Comparison of ENCODE assay signal across 13 cellular contexts in genomic region chr3:42216302-42216701, GRCh38. TPM values are rescaled to one million over a fixed set of nuclear protein-coding genes. Genes with fewer than 3 reads are reported as not detected.
A peak's percentile ranks its signal among the peaks of the same experiment; 100 is the strongest.
DNase-seq lines count a peak whose midpoint lies in the region; ATAC-seq and TF ChIP-seq lines count a peak whose summit lies in the region.
"Had no signal": no experiment of that assay in that cellular context is flagged by ENCODE, and none has a peak within 500 bp of the region (broad histone marks: within the 10 kb centered on the region; RNA-seq: fewer than 3 reads in every experiment).

No MANE protein-coding gene starts in this region.

- ATAC-seq in SK-N-SH treated with all-trans-retinoic acid at 6 μM for 48 hours (no peak), GM21447 (IDR thresholded peaks at IDR 0.05; ENCODE audit: unreplicated experiment) (peak; percentile 65), HG03354 (IDR thresholded peaks at IDR 0.05; ENCODE audit: poor library complexity, severe bottlenecking, unreplicated experiment) (peak; percentile 72), naive B cell (ENCODE audit: low read depth in 2 of 2) (no peak)

- 100% methylated on average over 3 of the region's 4 CpGs for WGBS in SK-N-SH (ENCODE audit: low lambda C conversion rate)

- no peak overlapping the region for H2AFZ ChIP-seq in SK-N-SH (ENCODE audit: low read depth)

- no peaks in the 10 kb centered on the region for H3K27me3 ChIP-seq in SK-N-SH (ENCODE audit: insufficient read depth)
- H3K27me3 ChIP-seq: upper lobe of left lung had no signal

- no peaks in the 10 kb centered on the region for H3K9me3 Mint-ChIP-seq in naive B cell

- H3K4me2 ChIP-seq in SK-N-SH = 0 out of 2 replicates have a peak overlapping the region, but pooled peaks have one; percentile 33

- no peak overlapping the region for H3K9ac ChIP-seq in SK-N-SH

- no peak for TF ChIP-seq EP300 in SK-N-SH (IDR thresholded peaks at IDR 0.05; ENCODE audit: borderline replicate concordance in 1 of 2, low read depth in 1 of 2, low read length in 1 of 2)

- H3K4me1 Mint-ChIP-seq in naive B cell = peaks cover 53 to 66% (median 64%) of the 10 kb centered on the region in 3 donors

- in situ Hi-C loops in GM13976 (cut with MboI; ENCODE audit: low sequenced_read_pairs, unreplicated experiment) = loop anchor here (5.0 kb wide), 1 partner anchor 99 kb away; no protein-coding TSS in a partner anchor

- peak overlapping the region in 1 of 2 experiments; percentile 57; a peak in 1 of 4 replicates for H3K27ac ChIP-seq in SK-N-SH (ENCODE audit: low read depth in 2 of 2, low read length in 1 of 2)
- H3K27ac ChIP-seq: upper lobe of left lung had no signal

- no peak overlapping the region for H3K4me3 ChIP-seq in SK-N-SH (ENCODE audit: low read depth in 2 of 2, low read length in 1 of 2)
- H3K4me3 ChIP-seq: upper lobe of left lung had no signal

- CTCF ChIA-PET in SK-N-SH (lab: Yijun Ruan, JAX) = no interaction called here

- peak overlapping the region; percentile 22 to 90 (median 74) for H3K27ac Mint-ChIP-seq in naive B cell

- TF ChIP-seq RAD21 in SK-N-SH (IDR thresholded peaks at IDR 0.05; ENCODE audit: low read length) = no peak

- POLR2A ChIA-PET in SK-N-SH (lab: Yijun Ruan, JAX) = no interaction called here

- no peaks in the 10 kb centered on the region for H3K79me2 ChIP-seq in SK-N-SH (ENCODE audit: insufficient read depth)

- no peaks in the 10 kb centered on the region for H3K9me2 ChIP-seq in SK-N-SH

- no peaks in the 10 kb centered on the region for H3K9me3 ChIP-seq in SK-N-SH
- H3K9me3 ChIP-seq: upper lobe of left lung had no signal

- peak overlapping the region; percentile 39 to 80 (median 63) for H3K4me3 Mint-ChIP-seq in naive B cell

- no peaks in the 10 kb centered on the region for H3K27me3 Mint-ChIP-seq in naive B cell

- H3K36me3 Mint-ChIP-seq in naive B cell = peaks cover 9 to 12% of the 10 kb centered on the region in 2 donors

- H3K36me3 ChIP-seq in SK-N-SH (replicated peaks in 1 of 2; ENCODE audit: control insufficient read depth in 1 of 2, insufficient read depth in 2 of 2, low read length in 1 of 2) = peaks cover 0 to 13% of the 10 kb centered on the region in 2 experiments

- DNase-seq in SK-N-SH (no peak), naive B cell (no peak), GM13976 (ENCODE audit: low spot score) (no peak), amygdala (lab: John Stamatoyannopoulos, UW) (no peak), globus pallidus (ENCODE audit: low spot score) (no peak)
- DNase-seq: 8988T; amniotic stem cell; NCI-H1105; stimulated activated CD4-positive, alpha-beta T cell treated with anti-CD3 and anti-CD28 coated beads, Interleukin-4, amount 100 ng/mL, for 1 hour; upper lobe of left lung had no signal

- no peaks in the 10 kb centered on the region for H4K20me1 ChIP-seq in SK-N-SH (ENCODE audit: insufficient read depth)

- no peaks in the 10 kb centered on the region; a peak in 1 of 4 replicates for H3K4me1 ChIP-seq in SK-N-SH (ENCODE audit: control insufficient read depth in 1 of 2, insufficient read depth in 2 of 2, low read depth in 1 of 2, low read length in 1 of 2)

- TF ChIP-seq CTCF in SK-N-SH (IDR thresholded peaks at IDR 0.05) (no peak), GM13976 (IDR thresholded peaks at IDR 0.05; ENCODE audit: borderline replicate concordance, control extremely low read depth, extremely low read depth, insufficient read depth, missing control alignments) (no peak)

- peaks cover 7% of the 10 kb centered on the region for H3F3A ChIP-seq in SK-N-SH (replicated peaks; ENCODE audit: insufficient read depth)

TF ChIP-seq in SK-N-SH, 30 proteins besides CTCF, POLR2A, EP300 and RAD21 (continues in another document):
- TF ChIP-seq POLR2AphosphoS5 (IDR thresholded peaks at IDR 0.05; ENCODE audit: low read depth, low read length) = no peak
- no peak for TF ChIP-seq MAX (IDR thresholded peaks at IDR 0.05; ENCODE audit: low read depth)
- no peak for TF ChIP-seq PBX3 (IDR thresholded peaks at IDR 0.05)
- TF ChIP-seq MEF2A (IDR thresholded peaks at IDR 0.05; ENCODE audit: borderline replicate concordance, low read depth) = no peak
- no peak for TF ChIP-seq EZH2phosphoT487 (IDR thresholded peaks at IDR 0.05; ENCODE audit: borderline replicate concordance, low read depth)
- TF ChIP-seq FOXM1 (IDR thresholded peaks at IDR 0.05; ENCODE audit: low read depth) = no peak
- no peak for TF ChIP-seq SMC3 (IDR thresholded peaks at IDR 0.05; ENCODE audit: low read depth, low read length)
- no peak for TF ChIP-seq TEAD4 (IDR thresholded peaks at IDR 0.05; ENCODE audit: borderline replicate concordance, insufficient read depth)
- no peak for TF ChIP-seq NFIC (IDR thresholded peaks at IDR 0.05; ENCODE audit: borderline replicate concordance)
- no peak for TF ChIP-seq USF1 (IDR thresholded peaks at IDR 0.05; ENCODE audit: borderline replicate concordance, low read depth)
- TF ChIP-seq FOXJ3 (CRISPR knock-in tag; IDR thresholded peaks at IDR 0.05) = no peak
- TF ChIP-seq GATA2 (CRISPR knock-in tag; IDR thresholded peaks at IDR 0.05) = no peak

TF ChIP-seq in SK-N-SH treated with all-trans-retinoic acid at 6 μM for 48 hours, 23 proteins besides CTCF, POLR2A, EP300 and RAD21:
- TF ChIP-seq SNAI2 (CRISPR knock-in tag; IDR thresholded peaks at IDR 0.05) (no peak), ZNF70 (CRISPR knock-in tag; IDR thresholded peaks at IDR 0.05) (no peak), ESRRG (CRISPR knock-in tag; IDR thresholded peaks at IDR 0.05) (no peak), RARB (CRISPR knock-in tag; IDR thresholded peaks at IDR 0.05) (no peak), GLIS3 (CRISPR knock-in tag; IDR thresholded peaks at IDR 0.05) (no peak), PATZ1 (CRISPR knock-in tag; IDR thresholded peaks at IDR 0.05; ENCODE audit: borderline replicate concordance) (no peak), ZNF565 (CRISPR knock-in tag; conservative IDR thresholded peaks at IDR 0.05; ENCODE audit: low read depth) (no peak), ZFP30 (CRISPR knock-in tag; IDR thresholded peaks at IDR 0.05) (no peak), ARNTL (CRISPR knock-in tag; IDR thresholded peaks at IDR 0.05; ENCODE audit: borderline replicate concordance, low read depth) (no peak), TSHZ2 (CRISPR knock-in tag; IDR thresholded peaks at IDR 0.05) (no peak), TOX (CRISPR knock-in tag; IDR thresholded peaks at IDR 0.05; ENCODE audit: borderline replicate concordance) (no peak), ZC3H10 (CRISPR knock-in tag; IDR thresholded peaks at IDR 0.05) (no peak), ZNF8 (CRISPR knock-in tag; IDR thresholded peaks at IDR 0.05) (no peak), OSR1 (CRISPR knock-in tag; IDR thresholded peaks at IDR 0.05) (no peak)

RNA-seq across cellular contexts. Expression of gene CCK, which starts 49.7 kb away (rescaled TPM):
- polyA plus RNA-seq in SK-N-SH (2012; rRNA removed) (not detected in 2 replicates), naive B cell (ENCODE audit: low read depth in 6 of 6) (not detected)
- not detected in 2 replicates for polyA plus RNA-seq in SK-N-SH (2012; cell fraction: cytosol; rRNA removed)
- polyA plus RNA-seq in SK-N-SH (2012; cell fraction: nucleus; rRNA removed) = not detected in 2 replicates

Comparison
In these comparisons a context has a peak if more than half of its experiments do, and no peak if none do; other contexts are left out.
1. ATAC-seq: peak in GM21447 (single experiment) and HG03354 (single experiment); none in SK-N-SH treated with all-trans-retinoic acid at 6 μM for 48 hours (single experiment) and naive B cell (0 of 2).